Comparison of ENCODE assay signal across 26 cellular contexts in genomic region chr9:95648225-95648624, GRCh38.
"Had no signal": no experiment of that assay in that cellular context is flagged by ENCODE, and none has a peak within 500 bp of the region (broad histone marks: within the 10 kb centered on the region; RNA-seq: fewer than 3 reads in every experiment).

No MANE protein-coding gene starts in this region.

- H3K9me3 Mint-ChIP-seq: activated CD8-positive, alpha-beta T cell treated with anti-CD3 and anti-CD28 coated beads for 36 hours; activated T-cell treated with anti-CD3 and anti-CD28 coated beads, Interleukin-2, amount 50 U/mL, for 72 hours; activated T-helper 17 cell treated with anti-CD3 and anti-CD28 coated beads, Interleukin-2, amount 50 U/mL, for 72 hours; central memory CD8-positive, alpha-beta T cell; T-helper 1 cell treated with Interleukin-12 subunit alpha and Interleukin-12 subunit beta and Interleukin-4 antibody, amounts not matched to agents 30 μg/mL and 1 μg/mL, for 36 hours had no signal

- DNase-seq: activated CD4-positive, alpha-beta T cell treated with anti-CD3 and anti-CD28 coated beads for 4 hours; activated CD8-positive, alpha-beta T cell treated with anti-CD3 and anti-CD28 coated beads for 36 hours; activated effector memory CD4-positive, alpha-beta T cell treated with anti-CD3 and anti-CD28 coated beads, Interleukin-2, amount 50 U/mL, for 16 hours; activated naive CD4-positive, alpha-beta T cell; activated naive CD4-positive, alpha-beta T cell treated with anti-CD3 and anti-CD28 coated beads, Interleukin-2, amount 50 U/mL, for 16 hours; activated naive CD8-positive, alpha-beta T cell treated with anti-CD3 and anti-CD28 coated beads for 36 hours; activated T-cell treated with anti-CD3 and anti-CD28 coated beads, Interleukin-2, amount 50 U/mL, for 1 hour; activated T-cell treated with anti-CD3 and anti-CD28 coated beads, Interleukin-2, amount 50 U/mL, for 72 hours; amniotic stem cell; aorta; brain microvascular endothelial cell; NCI-H1105; NCI-H1417 treated with DMSO at 0.1 percent for 48 hours; NCI-H187 treated with DMSO at 0.1 percent for 48 hours; NCI-H2081; NCI-H345; NCI-H524 treated with DMSO at 0.1 percent for 48 hours; SHP77 treated with DMSO at 0.1 percent for 48 hours; SK-N-SH had no signal

- H3K4me3 ChIP-seq: SJSA1 had no signal

- H3K4me1 Mint-ChIP-seq: activated T-helper 17 cell treated with anti-CD3 and anti-CD28 coated beads, Interleukin-2, amount 50 U/mL, for 72 hours had no signal

- H3K27me3 Mint-ChIP-seq: activated naive CD8-positive, alpha-beta T cell treated with anti-CD3 and anti-CD28 coated beads for 36 hours; activated T-helper 17 cell treated with anti-CD3 and anti-CD28 coated beads, Interleukin-2, amount 50 U/mL, for 72 hours had no signal

- H3K27me3 ChIP-seq: brain microvascular endothelial cell, SJSA1 had no signal

- ATAC-seq: activated CD4-positive, CD25-positive, alpha-beta regulatory T cell treated with anti-CD3 and anti-CD28 coated beads, Interleukin-2, amount 50 U/mL, for 24 hours; activated CD8-positive, alpha-beta T cell treated with anti-CD3 and anti-CD28 coated beads for 36 hours; activated T-cell treated with anti-CD3 and anti-CD28 coated beads, Interleukin-2, amount 50 U/mL, for 72 hours; activated T-helper 17 cell treated with anti-CD3 and anti-CD28 coated beads, Interleukin-2, amount 50 U/mL, for 72 hours; Panc1 had no signal

- H3K27ac Mint-ChIP-seq: activated CD8-positive, alpha-beta T cell treated with anti-CD3 and anti-CD28 coated beads for 36 hours; activated naive CD8-positive, alpha-beta T cell treated with anti-CD3 and anti-CD28 coated beads for 36 hours; activated T-cell treated with anti-CD3 and anti-CD28 coated beads, Interleukin-2, amount 50 U/mL, for 72 hours; activated T-helper 17 cell treated with anti-CD3 and anti-CD28 coated beads, Interleukin-2, amount 50 U/mL, for 72 hours; T-helper 1 cell treated with Interleukin-12 subunit alpha and Interleukin-12 subunit beta and Interleukin-4 antibody, amounts not matched to agents 30 μg/mL and 1 μg/mL, for 36 hours; T-helper 2 cell treated with Interferon-gamma antibody and Interleukin-4, amounts not matched to agents 5 μg/mL and 100 μg/mL, for 36 hours had no signal

- H3K4me3 Mint-ChIP-seq: activated CD8-positive, alpha-beta T cell treated with anti-CD3 and anti-CD28 coated beads for 36 hours; activated naive CD8-positive, alpha-beta T cell treated with anti-CD3 and anti-CD28 coated beads for 36 hours; activated T-cell treated with anti-CD3 and anti-CD28 coated beads, Interleukin-2, amount 50 U/mL, for 72 hours; activated T-helper 17 cell treated with anti-CD3 and anti-CD28 coated beads, Interleukin-2, amount 50 U/mL, for 72 hours; central memory CD8-positive, alpha-beta T cell; T-helper 1 cell treated with Interleukin-12 subunit alpha and Interleukin-12 subunit beta and Interleukin-4 antibody, amounts not matched to agents 30 μg/mL and 1 μg/mL, for 36 hours; T-helper 2 cell treated with Interferon-gamma antibody and Interleukin-4, amounts not matched to agents 5 μg/mL and 100 μg/mL, for 36 hours had no signal

- H3K36me3 ChIP-seq: brain microvascular endothelial cell, SJSA1 had no signal
